In the genomic region with DNA sequence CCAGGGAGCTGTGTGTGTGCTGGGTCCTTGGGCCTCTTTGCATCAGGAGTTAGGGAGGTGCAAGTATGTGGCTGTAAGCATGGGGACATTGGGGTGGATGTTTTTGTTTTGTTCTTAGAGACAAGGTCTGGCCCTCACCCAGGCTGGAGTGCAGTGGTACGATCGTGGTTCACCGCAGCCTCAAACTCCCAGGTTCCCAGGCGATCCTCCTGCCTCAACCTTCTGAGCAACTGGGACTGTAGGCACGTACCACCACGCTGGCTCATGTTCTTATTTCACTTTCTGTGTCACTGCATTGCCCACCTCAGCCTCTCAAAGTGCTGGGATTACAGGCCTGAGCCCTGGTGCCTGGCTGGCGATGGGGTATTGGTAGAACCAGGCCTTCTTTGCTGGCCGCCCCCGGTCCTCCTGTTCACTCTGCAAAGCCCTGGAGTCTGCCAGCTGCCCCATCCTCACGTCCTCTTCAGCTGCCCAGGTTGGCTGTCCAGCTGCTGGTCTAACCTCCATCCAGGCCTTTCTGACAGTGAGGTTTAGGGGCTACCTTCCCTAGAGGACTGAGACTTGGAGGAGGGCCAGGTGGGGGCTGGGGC, we compare ENCODE assay signal across 10 cellular contexts. TPM values are rescaled to one million over a fixed set of nuclear protein-coding genes. Genes with fewer than 3 reads are reported as not detected.
DNase-seq lines count a peak whose midpoint lies in the region; ATAC-seq and TF ChIP-seq lines count a peak whose summit lies in the region.
"Had no signal": no experiment of that assay in that cellular context is flagged by ENCODE, and none has a peak within 500 bp of the region (broad histone marks: within the 10 kb centered on the region; RNA-seq: fewer than 3 reads in every experiment).

No MANE protein-coding gene starts in this region.

- in situ Hi-C loops in astrocyte of the cerebellum (cut with HindIII; ENCODE audit: low sequenced_read_pairs) = no loop called here

- intact Hi-C loops in left ventricle myocardium superior (cut with micrococcal nuclease) = no loop called here
- intact Hi-C loops in stomach (cut with DNase I; ENCODE audit: low total_unique reads) = no loop called here

- peak; percentile 9 for ATAC-seq in left ventricle myocardium superior

- H3K27ac ChIP-seq in KOPT-K1 (ENCODE audit: low read depth, low read length, poor library complexity, severe bottlenecking) (peak overlapping the region; percentile 79), stomach (peak overlapping the region in 4 of 5 donors; percentile 30 to 66 (median 46))

- H3K4me1 ChIP-seq in stomach = peaks cover 32 to 57% (median 44%) of the 10 kb centered on the region in 4 donors

- TF ChIP-seq CTCF in astrocyte of the cerebellum (IDR thresholded peaks at IDR 0.05; ENCODE audit: low read depth, low read length, missing control alignments) (no peak), stomach (IDR thresholded peaks at IDR 0.05) (no peak)

- H3K9me3 ChIP-seq in KOPT-K1 (ENCODE audit: insufficient read depth, low read length, poor library complexity, severe bottlenecking) (no peaks in the 10 kb centered on the region), stomach (no peaks in the 10 kb centered on the region)

- DNase-seq in astrocyte of the cerebellum (ENCODE audit: low read depth) (peak; percentile 77), left ventricle myocardium superior (no peak), stomach (no peak), HT-29 (ENCODE audit: low spot score) (no peak), NCI-H345 treated with DMSO at 0.1 percent for 48 hours (lab: John Stamatoyannopoulos, UW; ENCODE audit: unreplicated experiment) (no peak), ureter (ENCODE audit: low spot score) (no peak), T-helper 9 cell (no peak)
- DNase-seq: GDM1, NCI-H774 had no signal

- 68 to 83% (median 79%) methylated on average over 10 of the region's 10 CpGs for WGBS in stomach, 5 donors

- TF ChIP-seq POLR2A in stomach (IDR thresholded peaks at IDR 0.05) = no peak

- TF ChIP-seq EP300 in stomach (IDR thresholded peaks at IDR 0.05) = no peak

- H3K27me3 ChIP-seq in stomach = no peaks in the 10 kb centered on the region

- H3K36me3 ChIP-seq in KOPT-K1 (ENCODE audit: insufficient read depth, low read length) (0 out of 2 replicates have a peak, but pooled peaks cover 5% of the 10 kb centered on the region), stomach (no peaks in the 10 kb centered on the region)

- H3K4me3 ChIP-seq in astrocyte of the cerebellum (ENCODE audit: low read depth, low read length) = no peak overlapping the region
- no peak overlapping the region for H3K4me3 ChIP-seq in stomach

RNA-seq across cellular contexts. Expression of gene GRAMD4, which starts 0.9 kb away (rescaled TPM):
- total RNA-seq in left ventricle myocardium superior (94.0 TPM), stomach (100 to 1,000 TPM in 1 of 5 donors, 10 to 100 TPM in 4; 20.5 to 452 (median 30.9) TPM), ureter (34.9 TPM)
- polyA plus RNA-seq in stomach = 10 to 100 TPM in 2 of 3 donors, 1 to 10 TPM in 1; 7.4 to 14.3 (median 13.7) TPM
- total RNA-seq in HT-29 (2014; rRNA removed; shearing (Covaris generic)) = 22.5 and 26.7 TPM in 2 replicates
